2 cellular contexts compared by ENCODE assay signal in genomic region chr4:2948895-2949781, GRCh38.
A peak's percentile ranks its signal among the peaks of the same experiment; 100 is the strongest.
TF ChIP-seq lines count a peak whose summit lies in the region.

No MANE protein-coding gene starts in this region.

TF ChIP-seq in IMR-90, 13 proteins besides CTCF, POLR2A, EP300 and RAD21:
- TF ChIP-seq ELK1 (IDR thresholded peaks at IDR 0.05; ENCODE audit: borderline replicate concordance, low read depth, low read length) (no peak), NFE2L2 (IDR thresholded peaks at IDR 0.05; ENCODE audit: low read depth, low read length) (no peak), FOS (IDR thresholded peaks at IDR 0.05; ENCODE audit: low read depth, low read length) (no peak), MAFK (IDR thresholded peaks at IDR 0.05; ENCODE audit: low read depth, low read length) (no peak), CEBPB (IDR thresholded peaks at IDR 0.05; ENCODE audit: low read depth, low read length) (peak; percentile 57), RFX5 (IDR thresholded peaks at IDR 0.05; ENCODE audit: low read depth, low read length) (no peak), SMC3 (IDR thresholded peaks at IDR 0.05; ENCODE audit: low read depth, low read length) (peak; percentile 26), MXI1 (IDR thresholded peaks at IDR 0.05; ENCODE audit: borderline replicate concordance, low read depth, low read length) (no peak)

TF ChIP-seq in GM12878, 131 proteins besides CTCF, POLR2A, EP300 and RAD21:
- TF ChIP-seq SMC3 (IDR thresholded peaks at IDR 0.05; ENCODE audit: borderline replicate concordance, low read length) (peak; percentile 20; the same call in 1 of the 2 replicates), EED (IDR thresholded peaks at IDR 0.05; ENCODE audit: low read depth) (no peak)
